15 cellular contexts compared by ENCODE assay signal in the genomic region with DNA sequence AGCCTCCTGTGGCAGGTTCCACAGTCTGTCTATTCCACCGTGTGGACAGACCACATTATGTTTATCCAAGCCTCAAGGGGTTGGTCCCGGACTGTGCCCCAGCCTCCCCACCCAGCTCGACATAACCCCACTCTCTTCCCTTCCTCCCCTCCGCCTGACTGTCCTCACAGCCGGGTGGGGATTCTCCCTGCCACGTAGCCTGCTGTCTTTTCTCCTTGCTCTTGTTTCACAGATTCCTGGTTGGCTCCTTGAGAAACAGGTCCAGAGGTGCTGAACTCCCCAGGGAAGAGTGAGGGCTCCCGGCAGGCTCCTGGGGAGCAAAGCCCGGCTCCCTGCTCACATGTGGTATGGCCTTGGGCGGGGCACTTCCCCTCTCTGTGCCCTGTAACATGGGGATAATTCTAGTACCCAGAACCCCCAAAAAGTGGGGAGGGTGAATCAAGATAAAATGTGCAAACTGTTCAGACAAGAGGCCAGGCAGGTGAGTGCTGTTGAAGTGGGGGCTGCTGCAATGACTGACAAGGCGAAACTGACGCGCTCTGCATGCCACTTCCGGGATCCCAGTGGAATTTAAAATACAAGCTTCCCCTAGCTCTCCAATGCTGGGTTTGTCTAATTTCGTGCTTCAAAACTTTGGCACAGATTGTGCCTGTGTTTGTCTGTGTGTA.
DNase-seq lines count a peak whose midpoint lies in the region; ATAC-seq and TF ChIP-seq lines count a peak whose summit lies in the region.
"Had no signal": no experiment of that assay in that cellular context is flagged by ENCODE, and none has a peak within 500 bp of the region (broad histone marks: within the 10 kb centered on the region; RNA-seq: fewer than 3 reads in every experiment).

No MANE protein-coding gene starts in this region.

- peaks cover 17% of the 10 kb centered on the region for H3K4me1 ChIP-seq in left ventricle myocardium inferior
- peaks cover 23% of the 10 kb centered on the region for H3K4me1 ChIP-seq in OCI-LY3 (ENCODE audit: low read length)

- peak overlapping the region; percentile 33; the same call in 1 of the 2 replicates for H3K9ac ChIP-seq in OCI-LY3 (ENCODE audit: low read length)

- H3K36me3 Mint-ChIP-seq in dendritic cell treated with granulocyte-macrophage colony-stimulating factor and Interleukin-4, amounts not matched to agents 40 ng/mL and 50 ng/mL, for 4 days (ENCODE audit: low read depth), result no peaks in the 10 kb centered on the region
- H3K36me3 Mint-ChIP-seq in stimulated activated naive B cell treated with anti-CD40 and anti-IgM and Interleukin-4, amounts not matched to agents 10 μg/mL and 1 μg/mL and 100 μg/mL, for 72 hours, result no peaks in the 10 kb centered on the region
- no peaks in the 10 kb centered on the region for H3K36me3 Mint-ChIP-seq in Calu3 (ENCODE audit: insufficient read depth, unreplicated experiment)
- H3K36me3 Mint-ChIP-seq in CD4-positive, alpha-beta T cell (ENCODE audit: low read depth), result no peaks in the 10 kb centered on the region

- peaks cover 28% of the 10 kb centered on the region for H3K27me3 Mint-ChIP-seq in dendritic cell treated with granulocyte-macrophage colony-stimulating factor and Interleukin-4, amounts not matched to agents 40 ng/mL and 50 ng/mL, for 4 days
- peaks cover 20 to 29% of the 10 kb centered on the region in 2 donors for H3K27me3 Mint-ChIP-seq in stimulated activated naive B cell treated with anti-CD40 and anti-IgM and Interleukin-4, amounts not matched to agents 10 μg/mL and 1 μg/mL and 100 μg/mL, for 72 hours
- peaks cover 29% of the 10 kb centered on the region for H3K27me3 Mint-ChIP-seq in Calu3 (ENCODE audit: unreplicated experiment)
- H3K27me3 Mint-ChIP-seq in CD4-positive, alpha-beta T cell, result peaks cover 11% of the 10 kb centered on the region

- H3K36me3 ChIP-seq in left ventricle myocardium inferior, result no peaks in the 10 kb centered on the region
- no peaks in the 10 kb centered on the region for H3K36me3 ChIP-seq in OCI-LY3 (replicated peaks; ENCODE audit: low read depth, low read length)
- H3K36me3 ChIP-seq: esophagus muscularis mucosa had no signal

- WGBS in lower leg skin, 2 donors, result 57% methylated on average over 14 of the region's 14 CpGs

- peaks cover 70% of the 10 kb centered on the region for H3K27me3 ChIP-seq in left ventricle myocardium inferior (ENCODE audit: low read depth)
- peaks cover 41% of the 10 kb centered on the region for H3K27me3 ChIP-seq in OCI-LY3 (ENCODE audit: low read depth, low read length)
- H3K27me3 ChIP-seq in CD4-positive, alpha-beta T cell (ENCODE audit: control insufficient read depth, insufficient read depth, low read length), result no peaks in the 10 kb centered on the region

- intact Hi-C loops in left ventricle myocardium superior (cut with micrococcal nuclease) (no loop called here), left ventricle myocardium inferior (cut with micrococcal nuclease) (no loop called here), Calu3 (cut with micrococcal nuclease; ENCODE audit: unreplicated experiment) (no loop called here), lower leg skin (cut with DNase I; ENCODE audit: low total_unique reads) (no loop called here)
- intact Hi-C loops in dendritic cell treated with granulocyte-macrophage colony-stimulating factor and Interleukin-4, amounts not matched to agents 40 ng/mL and 50 ng/mL, for 4 days (cut with micrococcal nuclease), result no loop called here
- intact Hi-C loops in CD4-positive, alpha-beta T cell (cut with DNase I, micrococcal nuclease), result no loop called here

- H3K4me2 ChIP-seq in OCI-LY3 (ENCODE audit: low read length), result peak overlapping the region; percentile 58

- H3K27ac ChIP-seq in left ventricle myocardium inferior (replicated peaks) (no peak overlapping the region), OCI-LY3 (ENCODE audit: low read length) (no peak overlapping the region)
- no peak overlapping the region for H3K27ac ChIP-seq in CD4-positive, alpha-beta T cell (ENCODE audit: low read depth, low read length)
- H3K27ac ChIP-seq: esophagus muscularis mucosa had no signal

- DNase-seq in left ventricle myocardium superior, result peak; percentile 15
- DNase-seq in left ventricle myocardium inferior, result no peak
- DNase-seq in stimulated activated naive B cell treated with anti-CD40 and anti-IgM and Interleukin-4, amounts not matched to agents 10 μg/mL and 1 μg/mL and 100 μg/mL, for 72 hours, result no peak
- DNase-seq in Calu3, result no peak
- no peak for DNase-seq in CD4-positive, alpha-beta T cell
- DNase-seq in lower leg skin (ENCODE audit: low spot score in 2 of 2), result no peak
- DNase-seq: activated naive CD4-positive, alpha-beta T cell treated with Interleukin-2 at 50 U/mL for 16 hours; GDM1; NCI-H2081 treated with DMSO at 0.1 percent for 48 hours; occipital lobe; substantia nigra had no signal

- H4K20me1 ChIP-seq in OCI-LY3 (ENCODE audit: insufficient read depth, low read length), result no peaks in the 10 kb centered on the region

- ATAC-seq in left ventricle myocardium superior, result no peak
- peak; percentile 13 to 24 for ATAC-seq in stimulated activated naive B cell treated with anti-CD40 and anti-IgM and Interleukin-4, amounts not matched to agents 10 μg/mL and 1 μg/mL and 100 μg/mL, for 72 hours (replicated peaks)
- ATAC-seq in CD4-positive, alpha-beta T cell (ENCODE audit: poor library complexity), result no peak
- ATAC-seq: HCT116 had no signal

- H3K9me3 ChIP-seq in left ventricle myocardium inferior (replicated peaks), result no peaks in the 10 kb centered on the region
- H3K9me3 ChIP-seq in OCI-LY3 (ENCODE audit: insufficient read depth, low read length), result no peaks in the 10 kb centered on the region
- no peaks in the 10 kb centered on the region for H3K9me3 ChIP-seq in CD4-positive, alpha-beta T cell (ENCODE audit: control insufficient read depth, low read length)
- H3K9me3 ChIP-seq: esophagus muscularis mucosa had no signal

- no peaks in the 10 kb centered on the region for H3K79me2 ChIP-seq in OCI-LY3 (ENCODE audit: low read length)

- CTCF ChIA-PET in Calu3 (lab: Charles Lee), result interaction anchor here (1.0 kb wide), 1 partner anchor 142 kb away, joined by 5 read pairs; no protein-coding TSS in a partner anchor
- CTCF ChIA-PET in CD4-positive, alpha-beta T cell (lab: Charles Lee), result no interaction called here

- H3K4me3 ChIP-seq in left ventricle myocardium inferior (no peak overlapping the region), OCI-LY3 (ENCODE audit: low read length) (peak overlapping the region; percentile 56), lower leg skin (ENCODE audit: low read depth, poor library complexity, severe bottlenecking) (no peak overlapping the region)
- H3K4me3 ChIP-seq: esophagus muscularis mucosa had no signal

- no peak for TF ChIP-seq CTCF in left ventricle myocardium inferior (IDR thresholded peaks at IDR 0.05; ENCODE audit: borderline replicate concordance)
- no peak for TF ChIP-seq CTCF in OCI-LY3 (IDR thresholded peaks at IDR 0.05; ENCODE audit: low read depth, low read length)
- no peak for TF ChIP-seq CTCF in Calu3 (IDR thresholded peaks at IDR 0.05; ENCODE audit: unreplicated experiment)
- TF ChIP-seq CTCF in CD4-positive, alpha-beta T cell (IDR thresholded peaks at IDR 0.05), result no peak
- no peak for TF ChIP-seq CTCF in lower leg skin (IDR thresholded peaks at IDR 0.05)

- POLR2A ChIA-PET in CD4-positive, alpha-beta T cell (lab: Charles Lee), result no interaction called here

- no TSS peak for BruUV-seq in Calu3 (replicated peaks; lab: Mats Ljungman, UMichigan)

- H3K9me3 Mint-ChIP-seq in dendritic cell treated with granulocyte-macrophage colony-stimulating factor and Interleukin-4, amounts not matched to agents 40 ng/mL and 50 ng/mL, for 4 days, result no peaks in the 10 kb centered on the region
- no peaks in the 10 kb centered on the region for H3K9me3 Mint-ChIP-seq in stimulated activated naive B cell treated with anti-CD40 and anti-IgM and Interleukin-4, amounts not matched to agents 10 μg/mL and 1 μg/mL and 100 μg/mL, for 72 hours
- no peaks in the 10 kb centered on the region for H3K9me3 Mint-ChIP-seq in Calu3 (ENCODE audit: low read depth, unreplicated experiment)
- no peaks in the 10 kb centered on the region for H3K9me3 Mint-ChIP-seq in CD4-positive, alpha-beta T cell

- peak overlapping the region; percentile 92 for H2AFZ ChIP-seq in OCI-LY3 (ENCODE audit: low read depth, low read length)

- TF ChIP-seq POLR2A in lower leg skin (IDR thresholded peaks at IDR 0.05), result no peak

- H3K4me1 Mint-ChIP-seq in dendritic cell treated with granulocyte-macrophage colony-stimulating factor and Interleukin-4, amounts not matched to agents 40 ng/mL and 50 ng/mL, for 4 days (ENCODE audit: low read depth), result peaks cover 27% of the 10 kb centered on the region
- peaks cover 34 to 41% of the 10 kb centered on the region in 2 donors for H3K4me1 Mint-ChIP-seq in stimulated activated naive B cell treated with anti-CD40 and anti-IgM and Interleukin-4, amounts not matched to agents 10 μg/mL and 1 μg/mL and 100 μg/mL, for 72 hours
- H3K4me1 Mint-ChIP-seq in Calu3 (ENCODE audit: low read depth, unreplicated experiment), result peaks cover 32% of the 10 kb centered on the region
- peaks cover 24% of the 10 kb centered on the region for H3K4me1 Mint-ChIP-seq in CD4-positive, alpha-beta T cell (ENCODE audit: low read depth)

- H3K4me3 Mint-ChIP-seq in dendritic cell treated with granulocyte-macrophage colony-stimulating factor and Interleukin-4, amounts not matched to agents 40 ng/mL and 50 ng/mL, for 4 days, result peak overlapping the region; percentile 2
- peak overlapping the region; percentile 23 to 25 for H3K4me3 Mint-ChIP-seq in stimulated activated naive B cell treated with anti-CD40 and anti-IgM and Interleukin-4, amounts not matched to agents 10 μg/mL and 1 μg/mL and 100 μg/mL, for 72 hours
- H3K4me3 Mint-ChIP-seq in Calu3 (ENCODE audit: low read depth, unreplicated experiment), result no peak overlapping the region
- H3K4me3 Mint-ChIP-seq in CD4-positive, alpha-beta T cell, result no peak overlapping the region

- H3K27ac Mint-ChIP-seq in dendritic cell treated with granulocyte-macrophage colony-stimulating factor and Interleukin-4, amounts not matched to agents 40 ng/mL and 50 ng/mL, for 4 days, result peak overlapping the region; percentile 10
- peak overlapping the region; percentile 77 for H3K27ac Mint-ChIP-seq in stimulated activated naive B cell treated with anti-CD40 and anti-IgM and Interleukin-4, amounts not matched to agents 10 μg/mL and 1 μg/mL and 100 μg/mL, for 72 hours
- no peak overlapping the region for H3K27ac Mint-ChIP-seq in Calu3 (ENCODE audit: unreplicated experiment)
- H3K27ac Mint-ChIP-seq in CD4-positive, alpha-beta T cell, result no peak overlapping the region

Comparison
In these comparisons a context has a peak if more than half of its experiments do, and no peak if none do; other contexts are left out.
1. ATAC-seq: peak in stimulated activated naive B cell treated with anti-CD40 and anti-IgM and Interleukin-4, amounts not matched to agents 10 μg/mL and 1 μg/mL and 100 μg/mL, for 72 hours (2 of 2); none in left ventricle myocardium superior (single experiment) and CD4-positive, alpha-beta T cell (single experiment).
2. H3K27ac Mint-ChIP-seq: peak in dendritic cell treated with granulocyte-macrophage colony-stimulating factor and Interleukin-4, amounts not matched to agents 40 ng/mL and 50 ng/mL, for 4 days (single experiment) and stimulated activated naive B cell treated with anti-CD40 and anti-IgM and Interleukin-4, amounts not matched to agents 10 μg/mL and 1 μg/mL and 100 μg/mL, for 72 hours (single experiment); none in Calu3 (single experiment) and CD4-positive, alpha-beta T cell (single experiment).
3. H3K4me3 Mint-ChIP-seq: peak in dendritic cell treated with granulocyte-macrophage colony-stimulating factor and Interleukin-4, amounts not matched to agents 40 ng/mL and 50 ng/mL, for 4 days (single experiment) and stimulated activated naive B cell treated with anti-CD40 and anti-IgM and Interleukin-4, amounts not matched to agents 10 μg/mL and 1 μg/mL and 100 μg/mL, for 72 hours (2 of 2); none in Calu3 (single experiment) and CD4-positive, alpha-beta T cell (single experiment).